1 cellular context compared by ENCODE assay signal in the genomic region with DNA sequence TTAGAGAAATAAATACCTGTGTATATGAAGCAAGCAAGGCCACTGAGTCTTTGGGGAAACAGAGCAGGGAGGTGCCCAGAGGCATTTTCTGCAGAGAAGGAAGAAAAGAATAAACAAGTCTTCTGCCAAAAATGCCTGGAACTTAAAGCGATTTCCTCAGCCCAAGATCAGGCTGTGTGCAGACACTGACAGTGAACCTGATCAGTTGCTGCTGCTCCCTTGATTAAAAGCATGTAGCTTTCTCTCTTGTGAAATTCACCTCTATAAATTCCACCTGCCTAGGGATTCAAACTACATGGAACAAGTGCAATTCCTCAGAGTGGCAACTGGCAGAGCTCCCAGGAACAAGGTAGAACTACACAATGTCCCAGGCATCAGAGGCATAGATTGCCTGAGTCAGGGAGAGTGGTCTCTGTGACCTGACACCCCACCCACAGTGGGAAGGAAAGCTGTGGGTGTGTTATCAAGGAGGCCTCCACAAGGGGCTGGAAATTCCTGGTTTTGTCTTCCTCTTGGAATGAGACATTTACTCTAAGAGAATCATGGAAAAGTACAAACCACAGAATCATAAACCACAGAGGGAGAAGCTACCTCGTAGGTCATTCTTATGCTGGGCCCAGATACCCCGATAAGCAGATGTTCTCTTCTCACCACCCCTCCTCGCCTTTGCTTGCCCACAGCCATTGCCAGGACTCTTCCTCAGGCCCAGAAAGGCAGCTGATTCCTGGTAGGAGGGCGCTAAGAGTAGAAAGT.
TF ChIP-seq lines count a peak whose summit lies in the region.

No MANE protein-coding gene starts in this region.

TF ChIP-seq in endothelial cell of umbilical vein, 7 proteins besides CTCF, POLR2A, EP300 and RAD21 (continued from another document):
- TF ChIP-seq EZH2 (IDR thresholded peaks at IDR 0.05; ENCODE audit: borderline replicate concordance, low read depth, low read length, severe bottlenecking) (no peak), GATA2 (IDR thresholded peaks at IDR 0.05; ENCODE audit: insufficient read depth, insufficient read length, low read depth, low read length) (peak; percentile 86), MYC (IDR thresholded peaks at IDR 0.05; ENCODE audit: low read depth, low read length) (no peak), POLR2AphosphoS5 (IDR thresholded peaks at IDR 0.05; ENCODE audit: insufficient read depth, low read depth, low read length) (peak; percentile 58), JUN (IDR thresholded peaks at IDR 0.05; ENCODE audit: borderline replicate concordance, insufficient read depth, insufficient read length, low read depth) (no peak)
- TF ChIP-seq, protein P1, sequence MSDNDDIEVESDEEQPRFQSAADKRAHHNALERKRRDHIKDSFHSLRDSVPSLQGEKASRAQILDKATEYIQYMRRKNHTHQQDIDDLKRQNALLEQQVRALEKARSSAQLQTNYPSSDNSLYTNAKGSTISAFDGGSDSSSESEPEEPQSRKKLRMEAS (IDR thresholded peaks at IDR 0.05; ENCODE audit: insufficient read depth, insufficient read length), result no peak
